ENCODE assay signal across 20 cellular contexts in the genomic region with DNA sequence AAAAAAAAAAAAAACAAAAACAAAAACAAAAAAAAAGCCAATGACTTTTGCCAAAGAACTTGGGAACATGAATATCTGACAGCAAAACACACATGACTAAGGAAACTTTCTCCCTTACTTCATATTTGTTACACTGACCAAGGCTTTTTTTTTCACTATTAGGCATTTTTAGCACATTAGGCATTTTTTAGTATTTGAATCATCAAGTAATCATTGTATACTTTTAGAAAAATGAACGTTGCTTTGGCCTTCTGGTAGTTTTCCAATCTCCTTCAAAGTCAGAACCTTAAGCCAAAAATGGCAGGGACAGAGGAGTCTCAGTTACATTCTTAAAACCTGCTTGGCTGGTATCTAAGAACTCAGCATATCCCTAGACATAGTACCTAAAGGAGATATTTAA. TPM values are rescaled to one million over a fixed set of nuclear protein-coding genes. Genes with fewer than 3 reads are reported as not detected.
DNase-seq lines count a peak whose midpoint lies in the region; ATAC-seq and TF ChIP-seq lines count a peak whose summit lies in the region.
"Had no signal": no experiment of that assay in that cellular context is flagged by ENCODE, and none has a peak within 500 bp of the region (broad histone marks: within the 10 kb centered on the region; RNA-seq: fewer than 3 reads in every experiment).

No MANE protein-coding gene starts in this region.

- no peaks in the 10 kb centered on the region for H3K9me3 Mint-ChIP-seq in glutamatergic neuron (ENCODE audit: unreplicated experiment)
- no peaks in the 10 kb centered on the region for H3K9me3 Mint-ChIP-seq in naive thymus-derived CD4-positive, alpha-beta T cell
- H3K9me3 Mint-ChIP-seq: activated naive CD4-positive, alpha-beta T cell treated with anti-CD3 and anti-CD28 coated beads, Interleukin-2, amount 10 ng/mL, durations not matched to agents 7 days and 5 days had no signal

- H3K27ac ChIP-seq in naive thymus-derived CD4-positive, alpha-beta T cell (ENCODE audit: low read depth, low read length) = no peak overlapping the region
- H3K27ac ChIP-seq: esophagus muscularis mucosa, KMS-11 had no signal

- H3K4me3 Mint-ChIP-seq in glutamatergic neuron (ENCODE audit: unreplicated experiment) = no peak overlapping the region
- H3K4me3 Mint-ChIP-seq in naive thymus-derived CD4-positive, alpha-beta T cell = no peak overlapping the region
- H3K4me3 Mint-ChIP-seq: activated naive CD4-positive, alpha-beta T cell treated with anti-CD3 and anti-CD28 coated beads, Interleukin-2, amount 10 ng/mL, durations not matched to agents 7 days and 5 days had no signal

- intact Hi-C loops in naive thymus-derived CD4-positive, alpha-beta T cell (cut with micrococcal nuclease) = no loop called here

- no peak for TF ChIP-seq CTCF in glutamatergic neuron (IDR thresholded peaks at IDR 0.05; ENCODE audit: partially characterized antibody, unreplicated experiment)

- CTCF ChIA-PET in naive thymus-derived CD4-positive, alpha-beta T cell (lab: Charles Lee) = no interaction called here

- no peaks in the 10 kb centered on the region for H3K9me3 ChIP-seq in naive thymus-derived CD4-positive, alpha-beta T cell (ENCODE audit: control insufficient read depth in 2 of 3, low read length in 3 of 3)
- H3K9me3 ChIP-seq: esophagus muscularis mucosa, thoracic aorta had no signal

- peak; percentile 90 for DNase-seq in HCEC 1CT
- peak; percentile 28 for DNase-seq in amniotic stem cell (lab: John Stamatoyannopoulos, UW)
- no peak for DNase-seq in glutamatergic neuron
- DNase-seq in skeletal muscle cell (ENCODE audit: low read depth) = peak; percentile 24
- no peak for DNase-seq in naive thymus-derived CD4-positive, alpha-beta T cell
- no peak for DNase-seq in NCI-H1436 (lab: John Stamatoyannopoulos, UW)
- DNase-seq: activated CD4-positive, alpha-beta T cell treated with anti-CD3 and anti-CD28 coated beads, Interleukin-2, amount 50 U/mL, for 48 hours; activated naive CD4-positive, alpha-beta T cell treated with anti-CD3 and anti-CD28 coated beads, Interleukin-2, amount 10 ng/mL, durations not matched to agents 7 days and 5 days; effector CD4-positive, alpha-beta T cell; H7; hypothalamus; NCI-H1105; NCI-H69; occipital lobe; SW 1271 had no signal

- H3K27ac Mint-ChIP-seq in glutamatergic neuron (ENCODE audit: unreplicated experiment) = peak overlapping the region; percentile 5
- no peak overlapping the region for H3K27ac Mint-ChIP-seq in naive thymus-derived CD4-positive, alpha-beta T cell
- H3K27ac Mint-ChIP-seq: activated naive CD4-positive, alpha-beta T cell treated with anti-CD3 and anti-CD28 coated beads, Interleukin-2, amount 10 ng/mL, durations not matched to agents 7 days and 5 days had no signal

- ATAC-seq in naive thymus-derived CD4-positive, alpha-beta T cell = no peak
- ATAC-seq in activated CD4-positive, CD25-positive, alpha-beta regulatory T cell treated with anti-CD3 and anti-CD28 coated beads, Interleukin-2, amount 50 U/mL, for 24 hours = no peak
- ATAC-seq in GM19395 (IDR thresholded peaks at IDR 0.05; ENCODE audit: unreplicated experiment) = no peak

- H3K4me3 ChIP-seq in skeletal muscle cell (ENCODE audit: low read depth, low read length) = no peak overlapping the region
- H3K4me3 ChIP-seq in naive thymus-derived CD4-positive, alpha-beta T cell (ENCODE audit: low read length) = no peak overlapping the region
- H3K4me3 ChIP-seq: esophagus muscularis mucosa, thoracic aorta had no signal

- H3K4me1 ChIP-seq in naive thymus-derived CD4-positive, alpha-beta T cell (ENCODE audit: control insufficient read depth in 2 of 2, insufficient read depth in 2 of 2, low read length in 2 of 2) = no peaks in the 10 kb centered on the region

- peaks cover 72% of the 10 kb centered on the region for H3K4me1 Mint-ChIP-seq in glutamatergic neuron (ENCODE audit: low read depth, unreplicated experiment)
- peaks cover 0 to 44% (median 17%) of the 10 kb centered on the region in 7 donors for H3K4me1 Mint-ChIP-seq in naive thymus-derived CD4-positive, alpha-beta T cell

- peaks cover 3% of the 10 kb centered on the region for H3K27me3 Mint-ChIP-seq in glutamatergic neuron (ENCODE audit: unreplicated experiment)
- H3K27me3 Mint-ChIP-seq in naive thymus-derived CD4-positive, alpha-beta T cell = peaks cover 0 to 18% (median 4%) of the 10 kb centered on the region in 5 donors

- no peaks in the 10 kb centered on the region for H3K36me3 ChIP-seq in naive thymus-derived CD4-positive, alpha-beta T cell (ENCODE audit: control insufficient read depth in 2 of 3, insufficient read depth in 3 of 3, low read length in 3 of 3)
- H3K36me3 ChIP-seq: thoracic aorta had no signal

- H3K27me3 ChIP-seq in naive thymus-derived CD4-positive, alpha-beta T cell (ENCODE audit: control insufficient read depth in 2 of 2, insufficient read depth in 2 of 2, low read length in 2 of 2) = no peaks in the 10 kb centered on the region
- H3K27me3 ChIP-seq: esophagus muscularis mucosa had no signal

- H3K36me3 Mint-ChIP-seq in glutamatergic neuron (ENCODE audit: unreplicated experiment) = no peaks in the 10 kb centered on the region
- H3K36me3 Mint-ChIP-seq in naive thymus-derived CD4-positive, alpha-beta T cell = peaks cover 0 to 32% (median 0%) of the 10 kb centered on the region in 5 donors

- POLR2A ChIA-PET in naive thymus-derived CD4-positive, alpha-beta T cell (lab: Charles Lee) = no interaction called here

RNA-seq across cellular contexts. Expression of a gene that starts 19.3 kb away (rescaled TPM):
- total RNA-seq in glutamatergic neuron (ENCODE audit: unreplicated experiment) = 904 TPM
- total RNA-seq in naive thymus-derived CD4-positive, alpha-beta T cell = 10 to 100 TPM in 1 of 5 experiments, 1 to 10 TPM in 4; 3.5 to 28.7 (median 5.1) TPM
- polyA plus RNA-seq in naive thymus-derived CD4-positive, alpha-beta T cell = 10 to 100 TPM in 1 of 2 donors, 1 to 10 TPM in 1; 9.8 to 13.4 TPM

Comparison
In these comparisons a context has a peak if more than half of its experiments do, and no peak if none do; other contexts are left out.
1. DNase-seq: peak in HCEC 1CT (single experiment), amniotic stem cell (single experiment) and skeletal muscle cell (single experiment); none in glutamatergic neuron (single experiment), naive thymus-derived CD4-positive, alpha-beta T cell (0 of 9) and NCI-H1436 (single experiment).
2. RNA of a gene that starts 19.3 kb away (total RNA-seq): 904 TPM in glutamatergic neuron (single experiment); 3.5 to 28.7 TPM in naive thymus-derived CD4-positive, alpha-beta T cell; every median in the first group is over 10 times any median in the second.